7 cellular contexts compared by ENCODE assay signal in genomic region chr9:37119360-37119759, GRCh38. TPM values are rescaled to one million over a fixed set of nuclear protein-coding genes. Genes with fewer than 3 reads are reported as not detected.
DNase-seq lines count a peak whose midpoint lies in the region; ATAC-seq and TF ChIP-seq lines count a peak whose summit lies in the region.

No MANE protein-coding gene starts in this region.

- peaks cover 16% of the 10 kb centered on the region for H3K36me3 Mint-ChIP-seq in central memory CD8-positive, alpha-beta T cell (ENCODE audit: insufficient read depth)
- peaks cover 8% of the 10 kb centered on the region for H3K36me3 Mint-ChIP-seq in neural progenitor cell

- H3K27me3 Mint-ChIP-seq in central memory CD8-positive, alpha-beta T cell: no peaks in the 10 kb centered on the region
- peaks cover 3% of the 10 kb centered on the region for H3K27me3 Mint-ChIP-seq in neural progenitor cell (ENCODE audit: insufficient read depth, low read depth)

- H3K4me1 Mint-ChIP-seq in central memory CD8-positive, alpha-beta T cell: peaks cover 21% of the 10 kb centered on the region
- peaks cover 21% of the 10 kb centered on the region for H3K4me1 Mint-ChIP-seq in neural progenitor cell

- H3K9me3 Mint-ChIP-seq in central memory CD8-positive, alpha-beta T cell: no peaks in the 10 kb centered on the region
- H3K9me3 Mint-ChIP-seq in neural progenitor cell: peaks cover 6% of the 10 kb centered on the region

- DNase-seq in central memory CD8-positive, alpha-beta T cell (ENCODE audit: low spot score in 2 of 2): no peak
- DNase-seq in neural progenitor cell (ENCODE audit: low spot score) (no peak), uterus (no peak), NCI-H2029 (lab: John Stamatoyannopoulos, UW) (no peak)
- DNase-seq in stimulated activated naive CD8-positive, alpha-beta T cell treated with anti-CD3 and anti-CD28 coated beads, Interleukin-15, Interleukin-2, amounts not matched to agents 100 U/mL and 50 U/mL, for 24 hours: no peak

- peak overlapping the region; percentile 87 for H2AFZ ChIP-seq in KMS-11 (ENCODE audit: low read depth)
- peak overlapping the region; percentile 92 for H2AFZ ChIP-seq in neural progenitor cell (replicated peaks)

- H3K27me3 ChIP-seq in DOHH2 (ENCODE audit: control insufficient read depth, low read length) (no peaks in the 10 kb centered on the region), KMS-11 (ENCODE audit: insufficient read depth, low read depth) (no peaks in the 10 kb centered on the region), neural progenitor cell (no peaks in the 10 kb centered on the region), uterus (no peaks in the 10 kb centered on the region)

- H3K9me3 ChIP-seq in DOHH2 (ENCODE audit: control insufficient read depth, insufficient read depth, low read length) (peaks cover 5% of the 10 kb centered on the region), neural progenitor cell (ENCODE audit: low read depth) (peaks cover 4% of the 10 kb centered on the region), uterus (no peaks in the 10 kb centered on the region)

- TF ChIP-seq POLR2A in uterus (IDR thresholded peaks at IDR 0.05): no peak

- intact Hi-C loops in uterus (cut with DNase I; ENCODE audit: low total_unique reads): no loop called here

- H3K4me1 ChIP-seq in DOHH2 (ENCODE audit: control insufficient read depth, low read length): peaks cover 49% of the 10 kb centered on the region
- peaks cover 21% of the 10 kb centered on the region for H3K4me1 ChIP-seq in KMS-11 (ENCODE audit: low read depth, poor library complexity, severe bottlenecking)
- peaks cover 8% of the 10 kb centered on the region for H3K4me1 ChIP-seq in neural progenitor cell
- no peaks in the 10 kb centered on the region for H3K4me1 ChIP-seq in uterus

- TF ChIP-seq CTCF in DOHH2 (IDR thresholded peaks at IDR 0.05; ENCODE audit: low read depth, low read length, poor library complexity, severe bottlenecking) (no peak), KMS-11 (conservative IDR thresholded peaks at IDR 0.05; ENCODE audit: low read depth, low read length) (no peak), neural progenitor cell (IDR thresholded peaks at IDR 0.05) (no peak), uterus (IDR thresholded peaks at IDR 0.05) (no peak)

- peak overlapping the region; percentile 94 for H3K27ac Mint-ChIP-seq in central memory CD8-positive, alpha-beta T cell (ENCODE audit: low read depth)
- H3K27ac Mint-ChIP-seq in neural progenitor cell: no peak overlapping the region

- H3K4me3 ChIP-seq in DOHH2 (ENCODE audit: low read length) (peak overlapping the region; percentile 96), KMS-11 (IDR thresholded peaks at IDR 0.05; ENCODE audit: insufficient read depth, low read depth, low read length) (no peak overlapping the region), neural progenitor cell (no peak overlapping the region), uterus (peak overlapping the region in 1 of 2 donors; percentile 90)

- H3K4me3 Mint-ChIP-seq in central memory CD8-positive, alpha-beta T cell: no peak overlapping the region
- H3K4me3 Mint-ChIP-seq in neural progenitor cell: peak overlapping the region; percentile 96

- peaks cover 36% of the 10 kb centered on the region for H3K36me3 ChIP-seq in DOHH2 (ENCODE audit: control insufficient read depth, low read length)
- H3K36me3 ChIP-seq in KMS-11 (ENCODE audit: insufficient read depth): no peaks in the 10 kb centered on the region
- H3K36me3 ChIP-seq in neural progenitor cell: no peaks in the 10 kb centered on the region
- no peaks in the 10 kb centered on the region for H3K36me3 ChIP-seq in uterus

- H3K4me2 ChIP-seq in DOHH2 (ENCODE audit: low read length) (peak overlapping the region; percentile 63; the same call in 1 of the 2 replicates), KMS-11 (peak overlapping the region; percentile 19; the same call in 1 of the 2 replicates), neural progenitor cell (no peak overlapping the region)

- H3K9me2 ChIP-seq in DOHH2 (replicated peaks; ENCODE audit: control insufficient read depth, low read length): no peaks in the 10 kb centered on the region

- H3F3A ChIP-seq in DOHH2 (ENCODE audit: control insufficient read depth, insufficient read depth) (0 out of 2 replicates have a peak, but pooled peaks cover 8% of the 10 kb centered on the region), neural progenitor cell (ENCODE audit: low read depth) (peaks cover 3% of the 10 kb centered on the region)

- H3K27ac ChIP-seq in DOHH2 (ENCODE audit: low read depth, low read length): no peak overlapping the region
- peak overlapping the region; percentile 70; the same call in 1 of the 2 replicates for H3K27ac ChIP-seq in KMS-11
- no peak overlapping the region for H3K27ac ChIP-seq in neural progenitor cell
- H3K27ac ChIP-seq in uterus: no peak overlapping the region

- H3K79me2 ChIP-seq in DOHH2 (ENCODE audit: control insufficient read depth, low read length) (peaks cover 40% of the 10 kb centered on the region), KMS-11 (ENCODE audit: insufficient read depth, low read depth) (peaks cover 31% of the 10 kb centered on the region), neural progenitor cell (ENCODE audit: low read depth) (peaks cover 37% of the 10 kb centered on the region)

- H3K9ac ChIP-seq in KMS-11: no peak overlapping the region; the same call in 1 of the 2 replicates
- no peak overlapping the region for H3K9ac ChIP-seq in neural progenitor cell

- H4K20me1 ChIP-seq in DOHH2 (ENCODE audit: control insufficient read depth, insufficient read depth, low read depth, low read length) (no peaks in the 10 kb centered on the region), KMS-11 (ENCODE audit: insufficient read depth) (peaks cover 5% of the 10 kb centered on the region; the same call in 1 of the 2 replicates), neural progenitor cell (ENCODE audit: low read depth) (peaks cover 5% of the 10 kb centered on the region)

- ATAC-seq in central memory CD8-positive, alpha-beta T cell (replicated peaks; ENCODE audit: extremely low read depth, poor library complexity, severe bottlenecking): no peak
- no peak for ATAC-seq in stimulated activated naive CD8-positive, alpha-beta T cell treated with anti-CD3 and anti-CD28 coated beads, Interleukin-15, Interleukin-2, amounts not matched to agents 100 U/mL and 50 U/mL, for 24 hours

RNA-seq across cellular contexts. Expression of gene ZCCHC7, which starts 1.0 kb away (rescaled TPM):
- total RNA-seq in neural progenitor cell (ENCODE audit: low replicate concordance) (20.0 and 27.6 TPM in 2 replicates), uterus (10 to 100 TPM; 15.6 to 37.4 (median 30.2) TPM)
